ENCODE assay signal across 26 cellular contexts in genomic region chr3:57746156-57747125, GRCh38.
"Had no signal": no experiment of that assay in that cellular context is flagged by ENCODE, and none has a peak within 500 bp of the region (broad histone marks: within the 10 kb centered on the region; RNA-seq: fewer than 3 reads in every experiment).

No MANE protein-coding gene starts in this region.

- ATAC-seq: activated CD4-positive, CD25-positive, alpha-beta regulatory T cell treated with anti-CD3 and anti-CD28 coated beads, Interleukin-2, amount 50 U/mL, for 24 hours; activated naive CD8-positive, alpha-beta T cell treated with anti-CD3 and anti-CD28 coated beads, Interleukin-2, amount 50 U/mL, for 24 hours; body of pancreas; gastrocnemius medialis; natural killer cell had no signal

- H3K36me3 Mint-ChIP-seq: mesothelial cell of epicardium, natural killer cell had no signal

- H3K9me3 ChIP-seq: body of pancreas, gastrocnemius medialis, left ventricle myocardium inferior, neutrophil, ovary, prostate gland, right atrium auricular region, thoracic aorta, upper lobe of left lung had no signal

- H3K27me3 ChIP-seq: body of pancreas, cardiac muscle cell, gastrocnemius medialis, neutrophil, ovary, right atrium auricular region, upper lobe of left lung had no signal

- H3K27me3 Mint-ChIP-seq: activated CD4-positive, alpha-beta memory T cell treated with anti-CD3 and anti-CD28 coated beads, Interleukin-2, amount 10 ng/mL, durations not matched to agents 7 days and 5 days; activated naive CD8-positive, alpha-beta T cell treated with anti-CD3 and anti-CD28 coated beads, Interleukin-2, amount 50 U/mL, for 24 hours had no signal

- H3K9me3 Mint-ChIP-seq: activated CD4-positive, alpha-beta memory T cell treated with anti-CD3 and anti-CD28 coated beads, Interleukin-2, amount 10 ng/mL, durations not matched to agents 7 days and 5 days; activated CD4-positive, alpha-beta T cell treated with anti-CD3 and anti-CD28 coated beads, Interleukin-2, amount 10 ng/mL, durations not matched to agents 24 days and 14 days; activated naive CD8-positive, alpha-beta T cell treated with anti-CD3 and anti-CD28 coated beads, Interleukin-2, amount 50 U/mL, for 24 hours; activated T-helper 1 cell treated with anti-CD3 and anti-CD28 coated beads, Interleukin-12 subunit alpha, Interleukin-12 subunit beta, Interleukin-2, Interleukin-4 antibody, amounts not matched to agents 30 ng/mL and 10 ng/mL and 1 ng/mL, durations not matched to agents 14 hours and 24 hours and 36 hours; mesothelial cell of epicardium; natural killer cell; T-helper 2 cell treated with Interferon-gamma antibody and Interleukin-4, amounts not matched to agents 5 μg/mL and 100 μg/mL, for 36 hours had no signal

- H3K4me3 ChIP-seq: body of pancreas, cardiac muscle cell, gastrocnemius medialis, left ventricle myocardium inferior, ovary, prostate gland, right atrium auricular region, thoracic aorta, upper lobe of left lung had no signal

- H3K4me3 Mint-ChIP-seq: activated CD4-positive, alpha-beta memory T cell treated with anti-CD3 and anti-CD28 coated beads, Interleukin-2, amount 10 ng/mL, durations not matched to agents 7 days and 5 days; activated CD4-positive, alpha-beta T cell treated with anti-CD3 and anti-CD28 coated beads, Interleukin-2, amount 10 ng/mL, durations not matched to agents 24 days and 14 days; activated naive CD8-positive, alpha-beta T cell treated with anti-CD3 and anti-CD28 coated beads, Interleukin-2, amount 50 U/mL, for 24 hours; activated T-helper 1 cell treated with anti-CD3 and anti-CD28 coated beads, Interleukin-12 subunit alpha, Interleukin-12 subunit beta, Interleukin-2, Interleukin-4 antibody, amounts not matched to agents 30 ng/mL and 10 ng/mL and 1 ng/mL, durations not matched to agents 14 hours and 24 hours and 36 hours; mesothelial cell of epicardium; natural killer cell; T-helper 2 cell treated with Interferon-gamma antibody and Interleukin-4, amounts not matched to agents 5 μg/mL and 100 μg/mL, for 36 hours had no signal

- H3K4me1 ChIP-seq: body of pancreas, left ventricle myocardium inferior, prostate gland, right atrium auricular region, upper lobe of left lung had no signal

- H3K36me3 ChIP-seq: cardiac muscle cell, gastrocnemius medialis, left ventricle myocardium inferior, neutrophil, ovary, prostate gland, right atrium auricular region, thoracic aorta, upper lobe of left lung had no signal

- DNase-seq: activated CD4-positive, alpha-beta memory T cell treated with anti-CD3 and anti-CD28 coated beads, Interleukin-2, amount 10 ng/mL, durations not matched to agents 7 days and 5 days; activated CD4-positive, alpha-beta T cell treated with anti-CD3 and anti-CD28 coated beads, Interleukin-2, amount 10 ng/mL, durations not matched to agents 24 days and 14 days; activated gamma-delta T cell; activated naive CD4-positive, alpha-beta T cell treated with anti-CD3 and anti-CD28 coated beads, Interleukin-2, amount 50 U/mL, for 16 hours; activated naive CD8-positive, alpha-beta T cell treated with anti-CD3 and anti-CD28 coated beads, Interleukin-2, amount 50 U/mL, for 24 hours; anterior cingulate cortex; body of pancreas; gastrocnemius medialis; hippocampal formation; left ventricle myocardium inferior; natural killer cell; ovary; stimulated activated CD4-positive, alpha-beta T cell treated with anti-CD3 and anti-CD28 coated beads, Interleukin-4, amount 100 ng/mL, for 24 hours; stimulated activated naive CD4-positive, alpha-beta T cell treated with Interleukin-2 at 50 U/mL for 16 hours had no signal

- H3K27ac ChIP-seq: body of pancreas, cardiac muscle cell, gastrocnemius medialis, left ventricle myocardium inferior, neutrophil, ovary, prostate gland, right atrium auricular region, thoracic aorta, upper lobe of left lung, VCaP had no signal

- H3K27ac Mint-ChIP-seq: activated CD4-positive, alpha-beta memory T cell treated with anti-CD3 and anti-CD28 coated beads, Interleukin-2, amount 10 ng/mL, durations not matched to agents 7 days and 5 days; activated CD4-positive, alpha-beta T cell treated with anti-CD3 and anti-CD28 coated beads, Interleukin-2, amount 10 ng/mL, durations not matched to agents 24 days and 14 days; activated naive CD8-positive, alpha-beta T cell treated with anti-CD3 and anti-CD28 coated beads, Interleukin-2, amount 50 U/mL, for 24 hours; activated T-helper 1 cell treated with anti-CD3 and anti-CD28 coated beads, Interleukin-12 subunit alpha, Interleukin-12 subunit beta, Interleukin-2, Interleukin-4 antibody, amounts not matched to agents 30 ng/mL and 10 ng/mL and 1 ng/mL, durations not matched to agents 14 hours and 24 hours and 36 hours; mesothelial cell of epicardium; natural killer cell; T-helper 2 cell treated with Interferon-gamma antibody and Interleukin-4, amounts not matched to agents 5 μg/mL and 100 μg/mL, for 36 hours had no signal

- H3K4me1 Mint-ChIP-seq: activated CD4-positive, alpha-beta memory T cell treated with anti-CD3 and anti-CD28 coated beads, Interleukin-2, amount 10 ng/mL, durations not matched to agents 7 days and 5 days; activated CD4-positive, alpha-beta T cell treated with anti-CD3 and anti-CD28 coated beads, Interleukin-2, amount 10 ng/mL, durations not matched to agents 24 days and 14 days; activated naive CD8-positive, alpha-beta T cell treated with anti-CD3 and anti-CD28 coated beads, Interleukin-2, amount 50 U/mL, for 24 hours; mesothelial cell of epicardium; natural killer cell had no signal

- FAIRE-seq: endometrium had no signal
